24 cellular contexts compared by ENCODE assay signal in genomic region chr12:34294137-34294536, GRCh38.
DNase-seq lines count a peak whose midpoint lies in the region; ATAC-seq and TF ChIP-seq lines count a peak whose summit lies in the region.
"Had no signal": no experiment of that assay in that cellular context is flagged by ENCODE, and none has a peak within 500 bp of the region (broad histone marks: within the 10 kb centered on the region; RNA-seq: fewer than 3 reads in every experiment).

No MANE protein-coding gene starts in this region.

- no peak for TF ChIP-seq POLR2A in spleen (IDR thresholded peaks at IDR 0.05)

- 75% methylated on average over 13 of the region's 13 CpGs for WGBS in right cardiac atrium
- WGBS in spleen, 5 donors = 73 to 80% (median 75%) methylated on average over 13 of the region's 13 CpGs

- peaks cover 20% of the 10 kb centered on the region for H3K9me3 Mint-ChIP-seq in activated T-cell treated with anti-CD3 and anti-CD28 coated beads, Interleukin-2, amount 50 U/mL, for 4 hours

- no peak for TF ChIP-seq CTCF in right atrium auricular region (IDR thresholded peaks at IDR 0.05)
- no peak for TF ChIP-seq CTCF in coronary artery (IDR thresholded peaks at IDR 0.05)
- no peak for TF ChIP-seq CTCF in spleen (IDR thresholded peaks at IDR 0.05 in 8 of 11, conservative IDR thresholded peaks at IDR 0.05 in 3 of 11)

- H3K4me1 Mint-ChIP-seq in activated T-cell treated with anti-CD3 and anti-CD28 coated beads, Interleukin-2, amount 50 U/mL, for 4 hours (ENCODE audit: low read depth) = no peaks in the 10 kb centered on the region

- no peaks in the 10 kb centered on the region for H3K36me3 ChIP-seq in right atrium auricular region
- H3K36me3 ChIP-seq in spleen = no peaks in the 10 kb centered on the region

- H3K4me1 ChIP-seq in right cardiac atrium (ENCODE audit: control insufficient read depth, insufficient read depth, low read length) = no peaks in the 10 kb centered on the region
- H3K4me1 ChIP-seq in right atrium auricular region = no peaks in the 10 kb centered on the region
- H3K4me1 ChIP-seq in spleen = no peaks in the 10 kb centered on the region

- no peaks in the 10 kb centered on the region for H3K36me3 Mint-ChIP-seq in activated T-cell treated with anti-CD3 and anti-CD28 coated beads, Interleukin-2, amount 50 U/mL, for 4 hours (ENCODE audit: insufficient read depth)
- H3K36me3 Mint-ChIP-seq: CD4-positive, CD25-positive, alpha-beta regulatory T cell had no signal

- no peak overlapping the region for H3K4me3 Mint-ChIP-seq in activated T-cell treated with anti-CD3 and anti-CD28 coated beads, Interleukin-2, amount 50 U/mL, for 4 hours
- H3K4me3 Mint-ChIP-seq: CD4-positive, CD25-positive, alpha-beta regulatory T cell had no signal

- intact Hi-C loops in right cardiac atrium (cut with DNase I) = no loop called here
- intact Hi-C loops in spleen (cut with DNase I; ENCODE audit: low total_unique reads) = no loop called here

- ATAC-seq in activated T-cell treated with anti-CD3 and anti-CD28 coated beads, Interleukin-2, amount 50 U/mL, for 4 hours = no peak
- no peak for ATAC-seq in right cardiac atrium
- ATAC-seq: PC-3 had no signal

- no peaks in the 10 kb centered on the region for H3K9me3 ChIP-seq in right cardiac atrium (ENCODE audit: control insufficient read depth, low read length)
- H3K9me3 ChIP-seq in right atrium auricular region = no peaks in the 10 kb centered on the region
- H3K9me3 ChIP-seq in spleen = peaks cover 0 to 100% (median 84%) of the 10 kb centered on the region in 8 donors

- H3K27me3 Mint-ChIP-seq in activated T-cell treated with anti-CD3 and anti-CD28 coated beads, Interleukin-2, amount 50 U/mL, for 4 hours (ENCODE audit: low read depth) = no peaks in the 10 kb centered on the region
- H3K27me3 Mint-ChIP-seq: CD4-positive, CD25-positive, alpha-beta regulatory T cell had no signal

- H3K27me3 ChIP-seq in right cardiac atrium (ENCODE audit: control insufficient read depth, insufficient read depth) = no peaks in the 10 kb centered on the region
- no peaks in the 10 kb centered on the region for H3K27me3 ChIP-seq in right atrium auricular region
- H3K27me3 ChIP-seq in spleen (replicated peaks in 1 of 7) = no peaks in the 10 kb centered on the region

- H3K27ac ChIP-seq in right cardiac atrium (ENCODE audit: low read length) (no peak overlapping the region), right atrium auricular region (no peak overlapping the region), coronary artery (no peak overlapping the region), spleen (no peak overlapping the region)
- H3K27ac ChIP-seq: GM23248 had no signal

- no peak overlapping the region for H3K4me3 ChIP-seq in right cardiac atrium (ENCODE audit: low read length)
- H3K4me3 ChIP-seq in right atrium auricular region = no peak overlapping the region
- H3K4me3 ChIP-seq in coronary artery = no peak overlapping the region
- no peak overlapping the region for H3K4me3 ChIP-seq in spleen
- H3K4me3 ChIP-seq: GM23248 had no signal

- DNase-seq in activated T-cell treated with anti-CD3 and anti-CD28 coated beads, Interleukin-2, amount 50 U/mL, for 1 hour = peak; percentile 2
- DNase-seq in activated T-cell treated with anti-CD3 and anti-CD28 coated beads, Interleukin-2, amount 50 U/mL, for 4 hours = no peak
- DNase-seq in right cardiac atrium (peak in 2 of 3 donors; percentile 3 to 27), right atrium auricular region (ENCODE audit: low spot score) (no peak), coronary artery (ENCODE audit: low spot score) (peak; percentile 53), spleen (peak; percentile 37), NCI-H226 (no peak), NCI-H526 (lab: John Stamatoyannopoulos, UW) (no peak)
- DNase-seq: 8988T; ACHN; CD4-positive, CD25-positive, alpha-beta regulatory T cell; DMS153; GM23248; H7; Kasumi-1; NCI-H1092 treated with DMSO at 0.1 percent for 48 hours; NCI-H1436; NCI-H187 treated with DMSO at 0.1 percent for 48 hours; NCI-H2171 treated with DMSO at 0.1 percent for 48 hours; NCI-H524; NCI-H82; NK-92 treated with Interleukin-12 subunit alpha and Interleukin-12 subunit beta, amount 100 ng/mL, for 24 hours; PC-3; SHP77 had no signal

Comparison
In these comparisons a context has a peak if more than half of its experiments do, and no peak if none do; other contexts are left out.
1. DNase-seq: peak in activated T-cell treated with anti-CD3 and anti-CD28 coated beads, Interleukin-2, amount 50 U/mL, for 1 hour (single experiment), right cardiac atrium (2 of 3), coronary artery (single experiment) and spleen (single experiment); none in activated T-cell treated with anti-CD3 and anti-CD28 coated beads, Interleukin-2, amount 50 U/mL, for 4 hours (single experiment), right atrium auricular region (single experiment), NCI-H226 (single experiment) and NCI-H526 (0 of 2).